Comparison of ENCODE assay signal across 8 cellular contexts in the genomic region with DNA sequence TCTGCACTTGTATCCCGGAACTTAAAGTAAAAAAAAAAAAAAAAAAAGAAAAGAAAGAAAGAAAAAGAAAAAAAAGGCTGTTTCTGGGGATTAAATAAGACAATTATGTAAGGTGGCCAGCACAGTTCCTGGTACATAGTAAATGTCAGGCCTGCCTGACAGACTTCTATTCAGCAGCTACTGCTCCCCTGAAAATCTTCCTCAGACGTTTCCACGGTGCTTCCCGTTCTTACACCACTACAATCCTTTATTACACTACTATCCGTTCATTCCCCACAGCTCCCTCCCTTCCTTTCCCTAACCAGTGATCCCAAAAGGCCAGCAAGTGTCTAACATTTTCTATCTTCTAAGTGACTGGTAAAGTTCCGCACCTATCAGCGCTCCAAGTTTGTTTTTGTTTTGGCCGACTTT. TPM values are rescaled to one million over a fixed set of nuclear protein-coding genes. Genes with fewer than 3 reads are reported as not detected.
A peak's percentile ranks its signal among the peaks of the same experiment; 100 is the strongest.
DNase-seq lines count a peak whose midpoint lies in the region; ATAC-seq and TF ChIP-seq lines count a peak whose summit lies in the region.

No MANE protein-coding gene starts in this region.

- peak overlapping the region; percentile 89 for H2AFZ ChIP-seq in PC-3 (ENCODE audit: low read length)

- no peaks in the 10 kb centered on the region for H4K20me1 ChIP-seq in PC-3 (ENCODE audit: low read length)

- POLR2A ChIA-PET in PC-3 (lab: Charles Lee; ENCODE audit: unreplicated experiment) = no interaction called here

- BruUV-seq in PC-3 (replicated peaks; lab: Mats Ljungman, UMichigan) = no TSS peak

- H3K9ac ChIP-seq in PC-3 (ENCODE audit: low read length) = peak overlapping the region; percentile 97

- peak overlapping the region; percentile 99 for H3K4me3 ChIP-seq in PC-3 (ENCODE audit: low read length)

- no peaks in the 10 kb centered on the region for H3K9me3 ChIP-seq in PC-3 (ENCODE audit: low read length)

- no peaks in the 10 kb centered on the region for H3K27me3 ChIP-seq in PC-3 (ENCODE audit: low read length)

- peak; percentile 59 for DNase-seq in NCI-H1092 treated with DMSO at 0.1 percent for 48 hours (lab: John Stamatoyannopoulos, UW)
- no peak for DNase-seq in NCI-H1092 (lab: John Stamatoyannopoulos, UW)
- DNase-seq in PC-3 = no peak
- no peak for DNase-seq in epithelial cell of prostate (ENCODE audit: low read depth, low spot score)
- DNase-seq in omental fat pad (ENCODE audit: low spot score) = no peak
- no peak for DNase-seq in effector CD8-positive, alpha-beta T cell (lab: John Stamatoyannopoulos, UW)
- DNase-seq in RPMI8226 = no peak
- no peak for DNase-seq in OCI-M1 (lab: John Stamatoyannopoulos, UW)

- H3K36me3 ChIP-seq in PC-3 (ENCODE audit: low read depth, low read length) = 0 out of 2 replicates have a peak, but pooled peaks cover 3% of the 10 kb centered on the region

- ATAC-seq in PC-3 (no peak), omental fat pad (ENCODE audit: low FRiP score) (peak; percentile 5)

- peaks cover 29% of the 10 kb centered on the region for H3K79me2 ChIP-seq in PC-3 (ENCODE audit: low read length)

- TF ChIP-seq CTCF in PC-3 (conservative IDR thresholded peaks at IDR 0.05; ENCODE audit: low read depth, low read length) (no peak), omental fat pad (IDR thresholded peaks at IDR 0.05) (no peak)

- H3K27ac ChIP-seq in PC-3 (ENCODE audit: low read length) (peak overlapping the region; percentile 85), epithelial cell of prostate (peak overlapping the region; percentile 95)

- CTCF ChIA-PET in PC-3 (lab: Charles Lee) = interaction anchor here (0.5 kb wide), 1 partner anchor 277 kb away, joined by 3 read pairs; no protein-coding TSS in a partner anchor

- H3K4me1 ChIP-seq in PC-3 (ENCODE audit: insufficient read depth, low read length) = peaks cover 10% of the 10 kb centered on the region

- intact Hi-C loops in PC-3 (cut with micrococcal nuclease) = loop anchor here (5.0 kb wide), 1 partner anchor 71 kb away; the partner anchor contains the start of gene ITM2B

- peak overlapping the region; percentile 98 for H3K4me2 ChIP-seq in PC-3 (ENCODE audit: low read length)

- H3F3A ChIP-seq in PC-3 (ENCODE audit: low read length, unreplicated experiment) = no peaks in the 10 kb centered on the region

- H3K9me2 ChIP-seq in PC-3 (replicated peaks; ENCODE audit: low read length) = no peaks in the 10 kb centered on the region

RNA-seq across cellular contexts. Expression of gene RB1, which starts 0.6 kb away (rescaled TPM):
- total RNA-seq in PC-3 (2014; rRNA removed) = 13.2 and 14.3 TPM in 2 replicates
- 10 to 100 TPM; 26.5 to 42.6 (median 37.5) TPM for total RNA-seq in omental fat pad
